ENCODE assay signal across 9 cellular contexts in the genomic region with DNA sequence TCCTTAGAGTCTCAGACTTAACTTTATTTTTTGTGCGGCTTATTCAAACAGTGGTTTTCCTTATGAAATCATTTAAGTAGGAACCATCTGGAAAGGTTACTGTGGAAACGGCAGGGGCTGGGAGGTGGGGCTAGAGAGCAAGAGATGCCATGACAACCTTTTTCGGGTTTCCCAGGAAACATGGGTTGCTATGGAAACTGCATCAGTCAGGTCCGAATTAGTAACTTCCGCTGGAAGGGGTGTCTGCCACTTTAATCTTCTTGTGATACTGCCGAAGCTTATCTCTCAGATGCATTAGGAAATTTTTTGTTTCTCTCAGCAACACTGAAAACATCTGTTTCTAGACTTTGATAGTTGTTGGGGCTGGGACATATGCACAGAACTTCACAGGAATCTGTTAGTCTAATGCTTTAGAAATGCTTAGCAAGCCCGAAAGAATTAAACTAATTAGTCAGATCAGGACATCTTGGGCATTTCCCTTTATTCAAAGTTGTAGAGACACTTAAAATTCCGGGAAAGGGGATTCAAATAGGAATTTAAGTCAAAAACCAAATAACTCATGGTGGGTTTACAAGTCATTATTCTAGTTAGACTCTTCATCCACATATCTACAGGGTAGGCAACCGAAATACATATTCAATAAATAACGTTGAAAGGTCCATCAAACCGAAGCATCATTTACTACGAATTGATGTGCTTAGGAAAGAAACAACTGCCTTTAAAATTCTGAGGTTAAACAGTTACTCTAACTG. TPM values are rescaled to one million over a fixed set of nuclear protein-coding genes. Genes with fewer than 3 reads are reported as not detected.
DNase-seq lines count a peak whose midpoint lies in the region; ATAC-seq lines count a peak whose summit lies in the region.
"Had no signal": no experiment of that assay in that cellular context is flagged by ENCODE, and none has a peak within 500 bp of the region (broad histone marks: within the 10 kb centered on the region; RNA-seq: fewer than 3 reads in every experiment).

No MANE protein-coding gene starts in this region.

- intact Hi-C loops in Right ventricle myocardium superior (cut with DNase I): no loop called here

- DNase-seq in SIG-M5 treated with dmso at 0.1 percent for 504 hours (lab: John Stamatoyannopoulos, UW; ENCODE audit: unreplicated experiment) (peak; percentile 78), SIG-M5 (lab: John Stamatoyannopoulos, UW) (no peak), cerebellum (ENCODE audit: low spot score) (peak; percentile 85), retina (peak; percentile 49), mesenteric fat pad (ENCODE audit: low spot score) (no peak), Right ventricle myocardium superior (no peak)
- DNase-seq in activated CD4-positive, CD25-positive, alpha-beta regulatory T cell (lab: John Stamatoyannopoulos, UW): peak; percentile 8 to 35 (median 23)

- ATAC-seq in HG03196 (IDR thresholded peaks at IDR 0.05; ENCODE audit: unreplicated experiment): no peak
- ATAC-seq in Right ventricle myocardium superior (ENCODE audit: poor library complexity): no peak

RNA-seq across cellular contexts. Expression of gene KCNA3, which starts 2.6 kb away (rescaled TPM):
- total RNA-seq in cerebellum (15.2 TPM), mesenteric fat pad (0.90 TPM), Right ventricle myocardium superior (0.24 TPM)
- total RNA-seq: renal cortical epithelial cell had no signal

Comparison
In these comparisons a context has a peak if more than half of its experiments do, and no peak if none do; other contexts are left out.
1. DNase-seq: peak in SIG-M5 treated with dmso at 0.1 percent for 504 hours (single experiment), activated CD4-positive, CD25-positive, alpha-beta regulatory T cell (4 of 4), cerebellum (single experiment) and retina (single experiment); none in SIG-M5 (single experiment), mesenteric fat pad (single experiment) and Right ventricle myocardium superior (single experiment).